Comparison of ENCODE assay signal across 21 cellular contexts in the genomic region with DNA sequence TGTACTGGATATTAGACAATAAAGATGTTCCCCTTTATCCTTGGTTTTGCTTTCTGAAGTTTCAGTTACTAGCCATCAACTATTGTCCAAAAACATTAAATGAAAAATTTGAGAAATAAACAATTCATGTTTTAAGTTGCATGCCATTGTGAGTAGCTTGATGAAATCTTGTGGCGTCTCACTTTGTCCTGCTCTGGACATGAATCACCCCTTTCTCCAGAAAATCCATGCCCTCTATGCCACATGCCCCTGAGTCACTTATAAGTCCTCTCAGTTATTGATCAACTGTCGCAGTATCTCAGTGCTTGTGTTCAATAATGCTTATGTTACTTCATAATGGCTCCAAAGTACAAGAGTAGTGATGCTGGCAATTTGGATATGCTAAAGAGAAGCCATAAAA.
"Had no signal": no experiment of that assay in that cellular context is flagged by ENCODE, and none has a peak within 500 bp of the region (broad histone marks: within the 10 kb centered on the region; RNA-seq: fewer than 3 reads in every experiment).

No MANE protein-coding gene starts in this region.

- H3K27ac Mint-ChIP-seq: activated CD8-positive, alpha-beta T cell treated with anti-CD3 and anti-CD28 coated beads, Interleukin-2, amount 10 ng/mL, durations not matched to agents 7 days and 5 days; activated naive CD8-positive, alpha-beta T cell treated with anti-CD3 and anti-CD28 coated beads for 36 hours; activated T-cell treated with anti-CD3 and anti-CD28 coated beads, Interleukin-2, amount 50 U/mL, for 72 hours; dendritic cell treated with granulocyte-macrophage colony-stimulating factor and Interleukin-4, amounts not matched to agents 40 ng/mL and 50 ng/mL, for 4 days; T-cell had no signal

- H3K27me3 Mint-ChIP-seq: activated naive CD8-positive, alpha-beta T cell treated with anti-CD3 and anti-CD28 coated beads for 36 hours; dendritic cell treated with granulocyte-macrophage colony-stimulating factor and Interleukin-4, amounts not matched to agents 40 ng/mL and 50 ng/mL, for 4 days; T-cell had no signal

- H3K4me3 Mint-ChIP-seq: activated CD8-positive, alpha-beta T cell treated with anti-CD3 and anti-CD28 coated beads, Interleukin-2, amount 10 ng/mL, durations not matched to agents 7 days and 5 days; activated naive CD8-positive, alpha-beta T cell treated with anti-CD3 and anti-CD28 coated beads for 36 hours; activated T-cell treated with anti-CD3 and anti-CD28 coated beads, Interleukin-2, amount 50 U/mL, for 72 hours; dendritic cell treated with granulocyte-macrophage colony-stimulating factor and Interleukin-4, amounts not matched to agents 40 ng/mL and 50 ng/mL, for 4 days; neural crest cell; T-cell had no signal

- DNase-seq: activated CD8-positive, alpha-beta memory T cell treated with anti-CD3 and anti-CD28 coated beads, Interleukin-2, amount 50 U/mL, for 48 hours; activated CD8-positive, alpha-beta T cell treated with anti-CD3 and anti-CD28 coated beads, Interleukin-2, amount 10 ng/mL, durations not matched to agents 7 days and 5 days; activated gamma-delta T cell; activated naive CD8-positive, alpha-beta T cell treated with anti-CD3 and anti-CD28 coated beads for 36 hours; activated T-cell treated with anti-CD3 and anti-CD28 coated beads, Interleukin-2, amount 50 U/mL, for 72 hours; anterior cingulate cortex; cerebellar nuclear complex; effector memory CD4-positive, alpha-beta T cell; midbrain; stimulated activated CD4-positive, alpha-beta T cell treated with anti-CD3 and anti-CD28 coated beads, Interleukin-12 subunit alpha, Interleukin-12 subunit beta, amount 100 ng/mL, for 4 hours; stimulated activated CD4-positive, alpha-beta T cell treated with anti-CD3 and anti-CD28 coated beads, Interleukin-2, amount 100 ng/mL, for 24 hours; stomach; T-cell; WERI-Rb-1 had no signal

- H3K36me3 ChIP-seq: breast epithelium, stomach, thoracic aorta, WERI-Rb-1 had no signal

- H3K36me3 Mint-ChIP-seq: activated naive CD8-positive, alpha-beta T cell treated with anti-CD3 and anti-CD28 coated beads for 36 hours; T-cell had no signal

- H3K27me3 ChIP-seq: breast epithelium, stomach had no signal

- H3K4me3 ChIP-seq: breast epithelium, stomach, thoracic aorta had no signal

- ATAC-seq: activated CD8-positive, alpha-beta T cell treated with anti-CD3 and anti-CD28 coated beads, Interleukin-2, amount 10 ng/mL, durations not matched to agents 7 days and 5 days; activated T-cell treated with anti-CD3 and anti-CD28 coated beads, Interleukin-2, amount 50 U/mL, for 72 hours; left lobe of liver; sciatic nerve; T-cell had no signal

- H3K9me3 Mint-ChIP-seq: activated naive CD8-positive, alpha-beta T cell treated with anti-CD3 and anti-CD28 coated beads for 36 hours; dendritic cell treated with granulocyte-macrophage colony-stimulating factor and Interleukin-4, amounts not matched to agents 40 ng/mL and 50 ng/mL, for 4 days had no signal

- FAIRE-seq: keratinocyte had no signal

- H3K4me1 Mint-ChIP-seq: activated naive CD8-positive, alpha-beta T cell treated with anti-CD3 and anti-CD28 coated beads for 36 hours; T-cell had no signal

- H3K9me3 ChIP-seq: breast epithelium, stomach, thoracic aorta had no signal
